ENCODE assay signal across 1 cellular context in the genomic region with DNA sequence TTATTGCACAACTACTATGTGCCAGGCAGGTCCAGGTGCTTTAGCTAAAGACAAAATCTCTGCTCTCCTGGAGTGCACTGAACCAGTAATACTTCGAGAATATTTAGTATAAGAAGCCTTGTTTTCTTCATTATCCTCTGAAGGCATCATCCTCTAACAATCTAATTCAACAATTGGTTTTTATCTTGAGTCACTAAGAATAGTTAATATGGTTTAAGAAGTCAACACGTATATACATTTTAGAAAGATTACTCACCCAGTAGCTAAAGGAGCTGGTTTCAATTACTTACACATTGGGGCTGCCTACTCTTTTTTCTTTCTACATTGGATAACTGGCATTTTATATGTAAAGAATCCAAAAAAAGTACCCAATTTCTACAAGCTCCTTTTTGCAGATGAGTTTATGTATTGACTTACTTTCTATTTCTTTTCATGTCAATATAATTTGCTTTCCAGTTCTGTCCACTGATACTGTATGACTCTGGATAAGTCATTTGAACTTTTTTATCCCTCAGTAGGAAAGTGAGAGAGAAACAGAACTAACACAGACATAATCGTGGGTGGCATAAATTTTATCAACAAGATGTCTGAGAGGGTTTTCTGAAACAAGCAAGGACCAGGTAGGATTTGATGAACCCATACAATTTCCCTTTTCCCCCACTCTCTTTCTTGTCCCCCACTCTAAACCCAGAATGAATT.
TF ChIP-seq lines count a peak whose summit lies in the region.

No MANE protein-coding gene starts in this region.

TF ChIP-seq in IMR-90, 13 proteins besides CTCF, POLR2A, EP300 and RAD21:
- TF ChIP-seq, protein P1, sequence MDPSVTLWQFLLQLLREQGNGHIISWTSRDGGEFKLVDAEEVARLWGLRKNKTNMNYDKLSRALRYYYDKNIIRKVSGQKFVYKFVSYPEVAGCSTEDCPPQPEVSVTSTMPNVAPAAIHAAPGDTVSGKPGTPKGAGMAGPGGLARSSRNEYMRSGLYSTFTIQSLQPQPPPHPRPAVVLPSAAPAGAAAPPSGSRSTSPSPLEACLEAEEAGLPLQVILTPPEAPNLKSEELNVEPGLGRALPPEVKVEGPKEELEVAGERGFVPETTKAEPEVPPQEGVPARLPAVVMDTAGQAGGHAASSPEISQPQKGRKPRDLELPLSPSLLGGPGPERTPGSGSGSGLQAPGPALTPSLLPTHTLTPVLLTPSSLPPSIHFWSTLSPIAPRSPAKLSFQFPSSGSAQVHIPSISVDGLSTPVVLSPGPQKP (IDR thresholded peaks at IDR 0.05; ENCODE audit: borderline replicate concordance, low read depth, low read length), result no peak
- TF ChIP-seq SMC3 (IDR thresholded peaks at IDR 0.05; ENCODE audit: low read depth, low read length), result no peak
- TF ChIP-seq MXI1 (IDR thresholded peaks at IDR 0.05; ENCODE audit: borderline replicate concordance, low read depth, low read length), result no peak
- no peak for TF ChIP-seq RFX5 (IDR thresholded peaks at IDR 0.05; ENCODE audit: low read depth, low read length)
- 0 out of 2 replicates have a peak, but pooled peaks have one; percentile 30 for TF ChIP-seq FOS (IDR thresholded peaks at IDR 0.05; ENCODE audit: low read depth, low read length)
- TF ChIP-seq CHD1 (IDR thresholded peaks at IDR 0.05; ENCODE audit: low read depth, low read length), result no peak
- TF ChIP-seq MAZ (IDR thresholded peaks at IDR 0.05; ENCODE audit: borderline replicate concordance, low read depth, low read length), result no peak
- TF ChIP-seq MAFK (IDR thresholded peaks at IDR 0.05; ENCODE audit: low read depth, low read length), result no peak
- TF ChIP-seq CEBPB (IDR thresholded peaks at IDR 0.05; ENCODE audit: low read depth, low read length), result peak; percentile 69
- TF ChIP-seq NFE2L2 (IDR thresholded peaks at IDR 0.05; ENCODE audit: low read depth, low read length), result no peak
- TF ChIP-seq, protein P2, sequence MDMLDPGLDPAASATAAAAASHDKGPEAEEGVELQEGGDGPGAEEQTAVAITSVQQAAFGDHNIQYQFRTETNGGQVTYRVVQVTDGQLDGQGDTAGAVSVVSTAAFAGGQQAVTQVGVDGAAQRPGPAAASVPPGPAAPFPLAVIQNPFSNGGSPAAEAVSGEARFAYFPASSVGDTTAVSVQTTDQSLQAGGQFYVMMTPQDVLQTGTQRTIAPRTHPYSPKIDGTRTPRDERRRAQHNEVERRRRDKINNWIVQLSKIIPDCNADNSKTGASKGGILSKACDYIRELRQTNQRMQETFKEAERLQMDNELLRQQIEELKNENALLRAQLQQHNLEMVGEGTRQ (IDR thresholded peaks at IDR 0.05; ENCODE audit: low read depth, low read length), result no peak
